In the genomic region with DNA sequence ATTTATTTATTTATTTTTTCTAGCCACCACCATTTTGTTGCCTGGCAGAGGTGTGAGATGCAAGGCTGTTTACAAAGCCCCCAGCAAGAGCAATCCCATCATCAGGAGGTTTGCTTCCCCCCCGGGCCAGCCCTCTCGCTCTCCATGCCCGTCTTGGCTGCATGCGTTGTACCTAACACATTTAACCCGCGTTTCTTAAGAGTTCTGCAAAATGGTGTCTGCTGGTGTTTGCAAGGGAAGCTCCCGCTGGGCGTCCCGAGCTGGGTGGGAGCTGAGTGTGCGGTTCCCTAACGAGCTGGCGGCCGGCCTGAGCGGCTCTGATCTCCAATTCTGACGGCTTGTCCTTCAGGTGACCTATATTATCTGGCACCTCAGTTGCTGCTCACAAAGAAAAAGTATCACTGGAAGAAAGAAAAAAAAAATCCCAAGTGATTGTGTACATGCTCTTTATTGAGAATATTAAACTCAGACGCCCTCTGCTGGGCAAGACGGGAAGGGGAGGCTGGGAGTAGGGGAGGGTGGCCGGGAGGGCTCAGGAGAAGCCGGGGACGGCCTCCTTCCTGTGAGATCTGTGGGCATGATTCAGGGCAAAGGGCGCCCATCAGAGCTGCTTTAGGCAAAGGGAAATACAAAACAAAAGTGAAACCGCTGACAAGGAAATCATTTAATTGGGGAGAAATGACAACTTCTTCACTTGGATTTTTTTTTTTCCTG, we compare ENCODE assay signal across 8 cellular contexts.
DNase-seq lines count a peak whose midpoint lies in the region; ATAC-seq and TF ChIP-seq lines count a peak whose summit lies in the region.

No MANE protein-coding gene starts in this region.

- DNase-seq in DMS153 treated with DMSO at 0.1 percent for 48 hours (lab: John Stamatoyannopoulos, UW; ENCODE audit: unreplicated experiment) (peak; percentile 75), SIG-M5 treated with dmso at 0.1 percent for 504 hours (lab: John Stamatoyannopoulos, UW; ENCODE audit: unreplicated experiment) (peak; percentile 100), foreskin melanocyte (peak; percentile 90)
- DNase-seq in activated gamma-delta T cell treated with anti-CD3 and anti-CD28 coated beads, Interleukin-2, amount 50 U/mL, for 16 hours (ENCODE audit: low read depth): peak; percentile 95

- ATAC-seq in GM21737 (IDR thresholded peaks at IDR 0.05; ENCODE audit: unreplicated experiment): peak; percentile 55

- H3K4me2 ChIP-seq in Loucy (ENCODE audit: low read depth, low read length, poor library complexity, severe bottlenecking): peak overlapping the region; percentile 84

- peak overlapping the region; percentile 92 for H2AFZ ChIP-seq in Loucy (ENCODE audit: low read length)

- H3K27me3 ChIP-seq in Loucy (ENCODE audit: insufficient read depth, low read length, poor library complexity, severe bottlenecking) (no peaks in the 10 kb centered on the region), neutrophil (no peaks in the 10 kb centered on the region), subcutaneous abdominal adipose tissue (ENCODE audit: control insufficient read depth in 5 of 5, insufficient read depth in 4 of 5, low read length in 5 of 5) (no peaks in the 10 kb centered on the region)

- no peaks in the 10 kb centered on the region for H3K9me2 ChIP-seq in Loucy (replicated peaks; ENCODE audit: low read depth, low read length)

- H3K36me3 ChIP-seq in Loucy (ENCODE audit: insufficient read depth, low read length) (no peaks in the 10 kb centered on the region; the same call in 1 of the 2 replicates), neutrophil (no peaks in the 10 kb centered on the region), subcutaneous abdominal adipose tissue (ENCODE audit: control insufficient read depth in 5 of 5, insufficient read depth in 5 of 5, low read length in 5 of 5) (no peaks in the 10 kb centered on the region)

- H3K27ac ChIP-seq in neutrophil (peak overlapping the region; percentile 88), subcutaneous abdominal adipose tissue (ENCODE audit: low read depth, low read length) (peak overlapping the region; percentile 99)

- no peaks in the 10 kb centered on the region for H4K20me1 ChIP-seq in Loucy (ENCODE audit: insufficient read depth, low read length, poor library complexity, severe bottlenecking)

- H3K9ac ChIP-seq in Loucy (ENCODE audit: low read depth, low read length, poor library complexity, severe bottlenecking) (peak overlapping the region; percentile 84), subcutaneous abdominal adipose tissue (ENCODE audit: low read length in 5 of 5) (peak overlapping the region; percentile 69 to 87 (median 86))

- H3F3A ChIP-seq in Loucy (ENCODE audit: low read depth): no peaks in the 10 kb centered on the region

- H3K9me3 ChIP-seq in Loucy (ENCODE audit: insufficient read depth, low read depth, low read length) (peaks cover 5% of the 10 kb centered on the region; the same call in 1 of the 2 replicates), neutrophil (no peaks in the 10 kb centered on the region), subcutaneous abdominal adipose tissue (ENCODE audit: control insufficient read depth in 5 of 5, low read length in 5 of 5) (no peaks in the 10 kb centered on the region)

- H3K4me1 ChIP-seq in Loucy (ENCODE audit: insufficient read depth, low read length, poor library complexity, severe bottlenecking) (peaks cover 22% of the 10 kb centered on the region), neutrophil (ENCODE audit: control insufficient read depth in 1 of 2, insufficient read depth in 1 of 2, low read depth in 1 of 2, low read length in 1 of 2) (peaks cover 47 to 68% of the 10 kb centered on the region in 2 experiments), subcutaneous abdominal adipose tissue (ENCODE audit: control insufficient read depth in 5 of 5, insufficient read depth in 5 of 5, low read length in 5 of 5) (peaks cover 13 to 39% (median 36%) of the 10 kb centered on the region in 5 donors)

- peak overlapping the region; percentile 78 for H3K4me3 ChIP-seq in Loucy (ENCODE audit: low read length, poor library complexity, severe bottlenecking)
- H3K4me3 ChIP-seq in neutrophil (ENCODE audit: low read depth in 1 of 2, low read length in 1 of 2): peak overlapping the region; percentile 61 to 67
- H3K4me3 ChIP-seq in subcutaneous abdominal adipose tissue (ENCODE audit: low read depth in 1 of 5, low read length in 5 of 5): peak overlapping the region; percentile 82 to 94 (median 85)

- TF ChIP-seq CTCF in Loucy (conservative IDR thresholded peaks at IDR 0.05; ENCODE audit: low read length) (peak; percentile 95), neutrophil (IDR thresholded peaks at IDR 0.05) (peak; percentile 95)

- no peaks in the 10 kb centered on the region for H3K79me2 ChIP-seq in Loucy (ENCODE audit: insufficient read depth, low read length)

Comparison
In these comparisons a context has a peak if more than half of its experiments do, and no peak if none do; other contexts are left out.
1. Peak in every context shown above with its lines: DNase-seq, ATAC-seq, H3K4me3 ChIP-seq and H3K27ac ChIP-seq.